Comparison of ENCODE assay signal across 8 cellular contexts in the genomic region with DNA sequence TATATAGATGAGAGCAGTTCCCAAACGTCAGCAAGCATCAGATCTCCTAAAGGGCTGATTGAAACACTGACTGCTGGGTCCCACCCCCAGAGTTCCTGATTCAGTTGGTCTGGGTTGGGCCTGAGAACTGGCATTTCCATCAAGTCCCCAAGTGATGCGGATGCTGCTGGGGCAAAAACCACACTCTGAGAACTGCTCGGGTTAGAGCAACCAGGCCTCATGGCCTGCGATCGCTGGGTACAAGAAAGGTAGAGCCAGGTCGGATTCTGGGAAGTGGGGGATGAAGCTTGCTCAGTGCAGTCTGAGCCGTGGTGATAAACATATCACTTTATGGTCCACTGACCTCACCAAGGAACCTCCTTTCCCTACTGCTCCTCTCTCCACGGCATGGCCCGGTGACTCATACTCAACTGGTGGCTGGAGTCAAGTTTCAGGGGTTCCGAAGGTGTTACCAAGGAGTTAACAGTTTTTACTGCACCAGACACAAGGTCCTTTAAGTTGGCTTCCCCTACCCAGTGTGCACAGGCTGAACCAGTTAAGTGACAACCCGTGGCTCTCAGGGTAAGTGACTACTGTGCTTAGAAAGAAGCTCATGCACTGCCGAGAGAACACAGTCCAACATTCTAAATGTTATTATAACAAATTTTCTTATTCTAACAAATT.
A peak's percentile ranks its signal among the peaks of the same experiment; 100 is the strongest.
DNase-seq lines count a peak whose midpoint lies in the region; ATAC-seq and TF ChIP-seq lines count a peak whose summit lies in the region.

No MANE protein-coding gene starts in this region.

- H3K27me3 ChIP-seq in upper lobe of right lung = no peaks in the 10 kb centered on the region
- no peaks in the 10 kb centered on the region for H3K27me3 ChIP-seq in Karpas-422 (ENCODE audit: low read length)

- no peak for TF ChIP-seq CTCF in upper lobe of right lung (IDR thresholded peaks at IDR 0.05)

- DNase-seq in Caki2 (ENCODE audit: low read depth) = peak; percentile 90
- peak; percentile 63 for DNase-seq in activated T-cell treated with anti-CD3 and anti-CD28 coated beads, Interleukin-2, amount 50 U/mL, for 48 hours
- DNase-seq in kidney tubule cell (ENCODE audit: low spot score) = peak; percentile 96
- DNase-seq in upper lobe of right lung = no peak
- DNase-seq in effector CD8-positive, alpha-beta T cell (lab: John Stamatoyannopoulos, UW) = no peak
- no peak for DNase-seq in Karpas-422

- H3K4me1 ChIP-seq in upper lobe of right lung (peaks cover 34% of the 10 kb centered on the region), Karpas-422 (ENCODE audit: low read length) (no peaks in the 10 kb centered on the region)

- no peak overlapping the region for H3K9ac ChIP-seq in Karpas-422 (ENCODE audit: low read length)

- in situ Hi-C loops in Caki2 (cut with HindIII; ENCODE audit: low pct_unique_long_range_greater_than_20kb, low sequenced_read_pairs) = loop anchor here (25.0 kb wide), 1 partner anchor 145 kb away; no protein-coding TSS in a partner anchor

- H4K20me1 ChIP-seq in Karpas-422 (ENCODE audit: insufficient read depth, low read depth, low read length) = no peaks in the 10 kb centered on the region

- no peaks in the 10 kb centered on the region for H3K36me3 ChIP-seq in upper lobe of right lung
- H3K36me3 ChIP-seq in Karpas-422 (ENCODE audit: insufficient read depth, low read length) = no peaks in the 10 kb centered on the region

- H3K9me3 ChIP-seq in upper lobe of right lung = no peaks in the 10 kb centered on the region
- no peaks in the 10 kb centered on the region for H3K9me3 ChIP-seq in Karpas-422 (ENCODE audit: low read length)

- H3K9me2 ChIP-seq in Karpas-422 (replicated peaks; ENCODE audit: insufficient read depth, low read length) = no peaks in the 10 kb centered on the region

- ATAC-seq in HG03060 (IDR thresholded peaks at IDR 0.05; ENCODE audit: low read depth, unreplicated experiment) (peak; percentile 46), upper lobe of right lung (peak; percentile 26), HG02588 (IDR thresholded peaks at IDR 0.05; ENCODE audit: unreplicated experiment) (no peak)

- H2AFZ ChIP-seq in Karpas-422 (ENCODE audit: low read length) = no peak overlapping the region

- H3K4me2 ChIP-seq in Karpas-422 (ENCODE audit: low read depth, low read length, poor library complexity, severe bottlenecking) = no peak overlapping the region

- H3K27ac ChIP-seq in upper lobe of right lung (peak overlapping the region; percentile 27), Karpas-422 (ENCODE audit: low read length) (no peak overlapping the region)

- H3K79me2 ChIP-seq in Karpas-422 (ENCODE audit: low read length) = no peaks in the 10 kb centered on the region

- intact Hi-C loops in upper lobe of right lung (cut with DNase I) = no loop called here

- H3K4me3 ChIP-seq in upper lobe of right lung = no peak overlapping the region
- H3K4me3 ChIP-seq in Karpas-422 (ENCODE audit: low read length) = no peak overlapping the region

Comparison
In these comparisons a context has a peak if more than half of its experiments do, and no peak if none do; other contexts are left out.
1. DNase-seq: peak in Caki2 (single experiment), activated T-cell treated with anti-CD3 and anti-CD28 coated beads, Interleukin-2, amount 50 U/mL, for 48 hours (2 of 2) and kidney tubule cell (single experiment); none in upper lobe of right lung (single experiment), effector CD8-positive, alpha-beta T cell (single experiment) and Karpas-422 (single experiment).